Comparison of ENCODE assay signal across 22 cellular contexts in the genomic region with DNA sequence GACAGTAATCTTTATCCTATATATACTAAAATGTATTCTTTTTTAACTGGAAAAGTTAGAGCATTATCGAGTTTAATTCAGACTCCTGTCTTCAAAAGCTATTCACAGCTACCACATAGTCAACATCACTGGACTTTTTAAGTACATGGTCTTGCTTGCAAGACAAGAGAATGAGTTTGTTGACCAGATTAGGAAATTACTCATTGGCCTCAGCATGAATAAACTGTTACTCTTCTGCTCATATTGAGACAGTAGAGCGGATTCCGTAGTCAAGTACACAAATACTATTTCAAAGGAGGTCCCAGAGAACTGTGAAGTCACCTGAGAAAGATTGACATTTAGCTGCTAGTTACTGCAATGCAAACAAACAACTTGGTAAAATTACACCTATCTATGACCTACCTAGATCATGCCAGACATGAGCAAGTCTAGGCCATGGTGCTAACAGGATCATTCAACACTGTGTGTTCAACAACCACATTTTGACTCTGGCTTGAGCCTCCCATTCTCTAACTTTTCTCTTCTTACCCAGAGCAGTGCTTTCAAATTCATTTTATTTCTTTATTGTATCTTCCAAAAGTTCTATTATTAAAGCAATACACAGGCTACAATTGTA.
"Had no signal": no experiment of that assay in that cellular context is flagged by ENCODE, and none has a peak within 500 bp of the region (broad histone marks: within the 10 kb centered on the region; RNA-seq: fewer than 3 reads in every experiment).

No MANE protein-coding gene starts in this region.

- H3K4me1 ChIP-seq: colonic mucosa, parathyroid adenoma, psoas muscle, right lobe of liver, testis, tibial nerve had no signal

- H3K9me3 Mint-ChIP-seq: nephron had no signal

- H3K9ac ChIP-seq: parathyroid adenoma had no signal

- H3K4me3 Mint-ChIP-seq: nephron; stimulated activated naive B cell treated with anti-CD40 and anti-IgM and Interleukin-4, amounts not matched to agents 10 μg/mL and 1 μg/mL and 100 μg/mL, for 72 hours; stimulated activated naive CD8-positive, alpha-beta T cell treated with anti-CD3 and anti-CD28 coated beads, Interleukin-15, amount 100 ng/mL, for 72 hours had no signal

- FAIRE-seq: islet of Langerhans had no signal

- H3K27me3 Mint-ChIP-seq: stimulated activated naive B cell treated with anti-CD40 and anti-IgM and Interleukin-4, amounts not matched to agents 10 μg/mL and 1 μg/mL and 100 μg/mL, for 72 hours; stimulated activated naive CD8-positive, alpha-beta T cell treated with anti-CD3 and anti-CD28 coated beads, Interleukin-15, amount 100 ng/mL, for 72 hours had no signal

- H3K36me3 Mint-ChIP-seq: stimulated activated naive B cell treated with anti-CD40 and anti-IgM and Interleukin-4, amounts not matched to agents 10 μg/mL and 1 μg/mL and 100 μg/mL, for 72 hours had no signal

- DNase-seq: colonic mucosa; effector CD4-positive, alpha-beta T cell; foreskin melanocyte; head of caudate nucleus; hippocampal formation; kidney glomerular epithelial cell; mammary epithelial cell; psoas muscle; retina; right lobe of liver; spleen; stimulated activated CD4-positive, alpha-beta T cell treated with anti-CD3 and anti-CD28 coated beads, Interleukin-15, amount 100 ng/mL, for 24 hours; stimulated activated CD4-positive, alpha-beta T cell treated with anti-CD3 and anti-CD28 coated beads, Interleukin-1b, Interleukin-23, amount 100 ng/mL, for 48 hours; stimulated activated CD4-positive, alpha-beta T cell treated with anti-CD3 and anti-CD28 coated beads, Interleukin-4, amount 100 ng/mL, for 24 hours; stimulated activated naive B cell treated with anti-CD40 and anti-IgM and Interleukin-4, amounts not matched to agents 10 μg/mL and 1 μg/mL and 100 μg/mL, for 72 hours; stimulated activated naive CD8-positive, alpha-beta T cell treated with anti-CD3 and anti-CD28 coated beads, Interleukin-15, amount 100 ng/mL, for 72 hours; testis had no signal

- H2AFZ ChIP-seq: parathyroid adenoma had no signal

- H3K27ac Mint-ChIP-seq: stimulated activated naive B cell treated with anti-CD40 and anti-IgM and Interleukin-4, amounts not matched to agents 10 μg/mL and 1 μg/mL and 100 μg/mL, for 72 hours; stimulated activated naive CD8-positive, alpha-beta T cell treated with anti-CD3 and anti-CD28 coated beads, Interleukin-15, amount 100 ng/mL, for 72 hours had no signal

- H3K27me3 ChIP-seq: colonic mucosa, right lobe of liver, spleen, testis, tibial nerve had no signal

- H3K36me3 ChIP-seq: colonic mucosa, right lobe of liver, spleen, tibial nerve had no signal

- H3K27ac ChIP-seq: colonic mucosa, parathyroid adenoma, psoas muscle, right lobe of liver, testis, tibial nerve had no signal

- H3K4me3 ChIP-seq: colonic mucosa, psoas muscle, right lobe of liver, testis, tibial nerve had no signal

- ATAC-seq: left lobe of liver; psoas muscle; stimulated activated naive B cell treated with anti-CD40 and anti-IgM and Interleukin-4, amounts not matched to agents 10 μg/mL and 1 μg/mL and 100 μg/mL, for 72 hours; stimulated activated naive CD8-positive, alpha-beta T cell treated with anti-CD3 and anti-CD28 coated beads, Interleukin-15, amount 100 ng/mL, for 72 hours had no signal

- H3K4me1 Mint-ChIP-seq: stimulated activated naive CD8-positive, alpha-beta T cell treated with anti-CD3 and anti-CD28 coated beads, Interleukin-15, amount 100 ng/mL, for 72 hours had no signal

- H3K79me2 ChIP-seq: parathyroid adenoma had no signal

- H3K9me3 ChIP-seq: colonic mucosa, psoas muscle, right lobe of liver, spleen, testis, tibial nerve had no signal
